Comparison of ENCODE assay signal across 29 cellular contexts in genomic region chr20:1307571-1307971, GRCh38.
"Had no signal": no experiment of that assay in that cellular context is flagged by ENCODE, and none has a peak within 500 bp of the region (broad histone marks: within the 10 kb centered on the region; RNA-seq: fewer than 3 reads in every experiment).

No MANE protein-coding gene starts in this region.

- H3K4me3 ChIP-seq: coronary artery, esophagus squamous epithelium, heart right ventricle, lung, prostate gland, right atrium auricular region, smooth muscle cell, testis, tibial artery had no signal

- H3K4me1 ChIP-seq: esophagus squamous epithelium, heart right ventricle, parathyroid adenoma, prostate gland, right atrium auricular region, testis, tibial artery had no signal

- DNase-seq: central memory CD4-positive, alpha-beta T cell; dermis blood vessel endothelial cell; effector memory CD8-positive, alpha-beta T cell; erythroblast; esophagus squamous epithelium; foreskin melanocyte; glutamatergic neuron; heart right ventricle; hippocampal formation; kidney glomerular epithelial cell; left ventricle myocardium superior; naive B cell; stimulated activated CD4-positive, alpha-beta T cell treated with anti-CD3 and anti-CD28 coated beads, Interleukin-2, amount 100 ng/mL, for 24 hours; stimulated activated CD4-positive, alpha-beta T cell treated with anti-CD3 and anti-CD28 coated beads, Interleukin-4, amount 100 ng/mL, for 24 hours; stimulated activated naive CD8-positive, alpha-beta T cell treated with anti-CD3 and anti-CD28 coated beads, Interleukin-15, Interleukin-2, amounts not matched to agents 100 U/mL and 50 U/mL, for 24 hours; substantia nigra; testis; tibial artery had no signal

- H3K9ac ChIP-seq: parathyroid adenoma had no signal

- H2AFZ ChIP-seq: parathyroid adenoma had no signal

- H3K27me3 Mint-ChIP-seq: effector memory CD8-positive, alpha-beta T cell; memory B cell; naive B cell; stimulated activated memory B cell treated with anti-CD40 and anti-IgM and Interleukin-4, amounts not matched to agents 10 μg/mL and 1 μg/mL and 100 μg/mL, for 72 hours; type B pancreatic cell had no signal

- H3K27ac ChIP-seq: coronary artery, esophagus squamous epithelium, heart right ventricle, neutrophil, parathyroid adenoma, prostate gland, right atrium auricular region, testis, tibial artery had no signal

- H3K36me3 Mint-ChIP-seq: naive B cell, type B pancreatic cell had no signal

- H3K9me3 Mint-ChIP-seq: effector memory CD8-positive, alpha-beta T cell; memory B cell; naive B cell; stimulated activated memory B cell treated with anti-CD40 and anti-IgM and Interleukin-4, amounts not matched to agents 10 μg/mL and 1 μg/mL and 100 μg/mL, for 72 hours; type B pancreatic cell had no signal

- H3K9me3 ChIP-seq: esophagus squamous epithelium, heart right ventricle, neutrophil, prostate gland, right atrium auricular region, testis, tibial artery had no signal

- H3K4me3 Mint-ChIP-seq: effector memory CD8-positive, alpha-beta T cell; memory B cell; naive B cell; stimulated activated memory B cell treated with anti-CD40 and anti-IgM and Interleukin-4, amounts not matched to agents 10 μg/mL and 1 μg/mL and 100 μg/mL, for 72 hours; type B pancreatic cell had no signal

- H3K27ac Mint-ChIP-seq: effector memory CD8-positive, alpha-beta T cell; memory B cell; naive B cell; stimulated activated memory B cell treated with anti-CD40 and anti-IgM and Interleukin-4, amounts not matched to agents 10 μg/mL and 1 μg/mL and 100 μg/mL, for 72 hours; type B pancreatic cell had no signal

- H3K27me3 ChIP-seq: esophagus squamous epithelium, heart right ventricle, neutrophil, right atrium auricular region, testis, tibial artery had no signal

- H3K36me3 ChIP-seq: neutrophil, prostate gland had no signal

- H3K4me2 ChIP-seq: smooth muscle cell had no signal

- ATAC-seq: effector memory CD8-positive, alpha-beta T cell; heart right ventricle; left ventricle myocardium superior; sciatic nerve; stimulated activated memory B cell treated with anti-CD40 and anti-IgM and Interleukin-4, amounts not matched to agents 10 μg/mL and 1 μg/mL and 100 μg/mL, for 72 hours; stimulated activated naive CD8-positive, alpha-beta T cell treated with anti-CD3 and anti-CD28 coated beads, Interleukin-15, Interleukin-2, amounts not matched to agents 100 U/mL and 50 U/mL, for 24 hours had no signal
